In the genomic region with DNA sequence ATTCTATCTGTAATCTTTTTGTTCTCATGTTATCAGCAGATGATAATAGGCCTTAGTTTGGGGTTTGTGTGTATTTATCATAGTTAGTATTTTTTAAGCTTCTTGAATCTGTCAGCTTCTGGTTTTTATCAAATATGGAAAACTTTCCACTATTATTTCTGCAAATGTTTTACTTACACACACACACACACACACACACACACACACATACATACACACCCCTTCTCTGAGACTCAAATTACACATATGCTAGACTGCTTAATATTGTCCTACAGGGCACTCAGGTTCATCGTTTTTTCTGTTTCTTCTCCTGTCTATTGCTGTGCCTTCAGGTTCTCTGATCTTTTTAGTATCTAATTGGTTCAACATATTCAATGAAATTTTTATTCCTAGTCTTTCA, we compare ENCODE assay signal across 1 cellular context.
TF ChIP-seq lines count a peak whose summit lies in the region.

No MANE protein-coding gene starts in this region.

TF ChIP-seq in K562, 482 proteins besides CTCF, POLR2A, EP300 and RAD21 (continued from another document):
- TF ChIP-seq, protein P1, sequence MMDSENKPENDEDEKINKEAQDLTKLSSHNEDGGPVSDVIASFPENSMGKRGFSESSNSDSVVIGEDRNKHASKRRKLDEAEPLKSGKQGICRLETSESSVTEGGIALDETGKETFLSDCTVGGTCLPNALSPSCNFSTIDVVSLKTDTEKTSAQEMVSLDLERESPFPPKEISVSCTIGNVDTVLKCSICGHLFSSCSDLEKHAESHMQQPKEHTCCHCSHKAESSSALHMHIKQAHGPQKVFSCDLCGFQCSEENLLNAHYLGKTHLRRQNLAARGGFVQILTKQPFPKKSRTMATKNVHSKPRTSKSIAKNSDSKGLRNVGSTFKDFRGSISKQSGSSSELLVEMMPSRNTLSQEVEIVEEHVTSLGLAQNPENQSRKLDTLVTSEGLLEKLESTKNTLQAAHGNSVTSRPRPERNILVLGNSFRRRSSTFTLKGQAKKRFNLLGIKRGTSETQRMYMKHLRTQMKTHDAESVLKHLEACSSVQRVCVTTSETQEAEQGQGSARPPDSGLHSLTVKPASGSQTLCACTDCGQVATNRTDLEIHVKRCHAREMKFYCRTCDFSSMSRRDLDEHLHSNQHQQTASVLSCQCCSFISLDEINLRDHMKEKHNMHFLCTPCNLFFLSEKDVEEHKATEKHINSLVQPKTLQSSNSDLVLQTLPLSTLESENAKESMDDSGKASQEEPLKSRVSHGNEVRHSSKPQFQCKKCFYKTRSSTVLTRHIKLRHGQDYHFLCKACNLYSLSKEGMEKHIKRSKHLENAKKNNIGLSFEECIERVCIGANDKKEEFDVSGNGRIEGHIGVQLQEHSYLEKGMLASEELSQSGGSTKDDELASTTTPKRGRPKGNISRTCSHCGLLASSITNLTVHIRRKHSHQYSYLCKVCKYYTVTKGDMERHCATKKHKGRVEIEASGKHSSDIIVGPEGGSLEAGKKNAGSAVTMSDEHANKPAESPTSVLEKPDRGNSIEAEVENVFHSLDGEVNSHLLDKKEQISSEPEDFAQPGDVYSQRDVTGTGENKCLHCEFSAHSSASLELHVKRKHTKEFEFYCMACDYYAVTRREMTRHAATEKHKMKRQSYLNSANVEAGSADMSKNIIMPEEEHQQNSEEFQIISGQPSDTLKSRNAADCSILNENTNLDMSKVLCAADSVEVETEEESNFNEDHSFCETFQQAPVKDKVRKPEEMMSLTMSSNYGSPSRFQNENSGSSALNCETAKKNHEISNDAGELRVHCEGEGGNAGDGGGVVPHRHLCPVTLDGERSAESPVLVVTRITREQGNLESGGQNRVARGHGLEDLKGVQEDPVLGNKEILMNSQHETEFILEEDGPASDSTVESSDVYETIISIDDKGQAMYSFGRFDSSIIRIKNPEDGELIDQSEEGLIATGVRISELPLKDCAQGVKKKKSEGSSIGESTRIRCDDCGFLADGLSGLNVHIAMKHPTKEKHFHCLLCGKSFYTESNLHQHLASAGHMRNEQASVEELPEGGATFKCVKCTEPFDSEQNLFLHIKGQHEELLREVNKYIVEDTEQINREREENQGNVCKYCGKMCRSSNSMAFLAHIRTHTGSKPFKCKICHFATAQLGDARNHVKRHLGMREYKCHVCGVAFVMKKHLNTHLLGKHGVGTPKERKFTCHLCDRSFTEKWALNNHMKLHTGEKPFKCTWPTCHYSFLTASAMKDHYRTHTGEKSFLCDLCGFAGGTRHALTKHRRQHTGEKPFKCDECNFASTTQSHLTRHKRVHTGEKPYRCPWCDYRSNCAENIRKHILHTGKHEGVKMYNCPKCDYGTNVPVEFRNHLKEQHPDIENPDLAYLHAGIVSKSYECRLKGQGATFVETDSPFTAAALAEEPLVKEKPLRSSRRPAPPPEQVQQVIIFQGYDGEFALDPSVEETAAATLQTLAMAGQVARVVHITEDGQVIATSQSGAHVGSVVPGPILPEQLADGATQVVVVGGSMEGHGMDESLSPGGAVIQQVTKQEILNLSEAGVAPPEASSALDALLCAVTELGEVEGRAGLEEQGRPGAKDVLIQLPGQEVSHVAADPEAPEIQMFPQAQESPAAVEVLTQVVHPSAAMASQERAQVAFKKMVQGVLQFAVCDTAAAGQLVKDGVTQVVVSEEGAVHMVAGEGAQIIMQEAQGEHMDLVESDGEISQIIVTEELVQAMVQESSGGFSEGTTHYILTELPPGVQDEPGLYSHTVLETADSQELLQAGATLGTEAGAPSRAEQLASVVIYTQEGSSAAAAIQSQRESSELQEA (IDR thresholded peaks at IDR 0.05; ENCODE audit: low read depth), result no peak
- TF ChIP-seq SIX5 (IDR thresholded peaks at IDR 0.05; ENCODE audit: borderline replicate concordance in 1 of 2, insufficient read depth in 1 of 2, low read depth in 1 of 2, low read length in 2 of 2) (0 out of 4 replicates have a peak, but pooled peaks of 1 of the 2 experiments have one; percentile 18), ZNF780A (CRISPR knock-in tag; IDR thresholded peaks at IDR 0.05) (no peak), BCOR (IDR thresholded peaks at IDR 0.05) (0 out of 2 replicates have a peak, but pooled peaks have one; percentile 24), ELF4 (CRISPR knock-in tag; IDR thresholded peaks at IDR 0.05) (no peak), ZNF217 (CRISPR knock-in tag; IDR thresholded peaks at IDR 0.05) (no peak), ZNF24 (IDR thresholded peaks at IDR 0.05) (no peak), XRCC5 (IDR thresholded peaks at IDR 0.05; ENCODE audit: low read depth, low read length) (no peak), SOX6 (IDR thresholded peaks at IDR 0.05) (peak; percentile 67), ZNF165 (CRISPR knock-in tag; IDR thresholded peaks at IDR 0.05; ENCODE audit: borderline replicate concordance) (no peak), SMC3 (conservative IDR thresholded peaks at IDR 0.05; ENCODE audit: insufficient read depth, low read depth, low read length) (no peak), ZFX (CRISPR knock-in tag; IDR thresholded peaks at IDR 0.05) (peak; percentile 35; the same call in 1 of the 2 replicates), CBFA2T3 (IDR thresholded peaks at IDR 0.05) (0 out of 2 replicates have a peak, but pooled peaks have one; percentile 3), DPF2 (IDR thresholded peaks at IDR 0.05) (peak; percentile 22; the same call in 1 of the 2 replicates)
- TF ChIP-seq, protein P2, sequence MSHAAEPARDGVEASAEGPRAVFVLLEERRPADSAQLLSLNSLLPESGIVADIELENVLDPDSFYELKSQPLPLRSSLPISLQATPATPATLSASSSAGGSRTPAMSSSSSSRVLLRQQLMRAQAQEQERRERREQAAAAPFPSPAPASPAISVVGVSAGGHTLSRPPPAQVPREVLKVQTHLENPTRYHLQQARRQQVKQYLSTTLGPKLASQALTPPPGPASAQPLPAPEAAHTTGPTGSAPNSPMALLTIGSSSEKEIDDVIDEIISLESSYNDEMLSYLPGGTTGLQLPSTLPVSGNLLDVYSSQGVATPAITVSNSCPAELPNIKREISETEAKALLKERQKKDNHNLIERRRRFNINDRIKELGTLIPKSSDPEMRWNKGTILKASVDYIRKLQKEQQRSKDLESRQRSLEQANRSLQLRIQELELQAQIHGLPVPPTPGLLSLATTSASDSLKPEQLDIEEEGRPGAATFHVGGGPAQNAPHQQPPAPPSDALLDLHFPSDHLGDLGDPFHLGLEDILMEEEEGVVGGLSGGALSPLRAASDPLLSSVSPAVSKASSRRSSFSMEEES (CRISPR knock-in tag; IDR thresholded peaks at IDR 0.05), result no peak
- TF ChIP-seq, protein P3, sequence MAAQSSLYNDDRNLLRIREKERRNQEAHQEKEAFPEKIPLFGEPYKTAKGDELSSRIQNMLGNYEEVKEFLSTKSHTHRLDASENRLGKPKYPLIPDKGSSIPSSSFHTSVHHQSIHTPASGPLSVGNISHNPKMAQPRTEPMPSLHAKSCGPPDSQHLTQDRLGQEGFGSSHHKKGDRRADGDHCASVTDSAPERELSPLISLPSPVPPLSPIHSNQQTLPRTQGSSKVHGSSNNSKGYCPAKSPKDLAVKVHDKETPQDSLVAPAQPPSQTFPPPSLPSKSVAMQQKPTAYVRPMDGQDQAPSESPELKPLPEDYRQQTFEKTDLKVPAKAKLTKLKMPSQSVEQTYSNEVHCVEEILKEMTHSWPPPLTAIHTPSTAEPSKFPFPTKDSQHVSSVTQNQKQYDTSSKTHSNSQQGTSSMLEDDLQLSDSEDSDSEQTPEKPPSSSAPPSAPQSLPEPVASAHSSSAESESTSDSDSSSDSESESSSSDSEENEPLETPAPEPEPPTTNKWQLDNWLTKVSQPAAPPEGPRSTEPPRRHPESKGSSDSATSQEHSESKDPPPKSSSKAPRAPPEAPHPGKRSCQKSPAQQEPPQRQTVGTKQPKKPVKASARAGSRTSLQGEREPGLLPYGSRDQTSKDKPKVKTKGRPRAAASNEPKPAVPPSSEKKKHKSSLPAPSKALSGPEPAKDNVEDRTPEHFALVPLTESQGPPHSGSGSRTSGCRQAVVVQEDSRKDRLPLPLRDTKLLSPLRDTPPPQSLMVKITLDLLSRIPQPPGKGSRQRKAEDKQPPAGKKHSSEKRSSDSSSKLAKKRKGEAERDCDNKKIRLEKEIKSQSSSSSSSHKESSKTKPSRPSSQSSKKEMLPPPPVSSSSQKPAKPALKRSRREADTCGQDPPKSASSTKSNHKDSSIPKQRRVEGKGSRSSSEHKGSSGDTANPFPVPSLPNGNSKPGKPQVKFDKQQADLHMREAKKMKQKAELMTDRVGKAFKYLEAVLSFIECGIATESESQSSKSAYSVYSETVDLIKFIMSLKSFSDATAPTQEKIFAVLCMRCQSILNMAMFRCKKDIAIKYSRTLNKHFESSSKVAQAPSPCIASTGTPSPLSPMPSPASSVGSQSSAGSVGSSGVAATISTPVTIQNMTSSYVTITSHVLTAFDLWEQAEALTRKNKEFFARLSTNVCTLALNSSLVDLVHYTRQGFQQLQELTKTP (IDR thresholded peaks at IDR 0.05; ENCODE audit: low read depth in 1 of 2, partially characterized antibody in 2 of 2), result peak in 1 of 2 experiments; percentile 51
